Comparison of ENCODE assay signal across 23 cellular contexts in genomic region chr10:61330669-61331068, GRCh38.
"Had no signal": no experiment of that assay in that cellular context is flagged by ENCODE, and none has a peak within 500 bp of the region (broad histone marks: within the 10 kb centered on the region; RNA-seq: fewer than 3 reads in every experiment).

No MANE protein-coding gene starts in this region.

- H3K27ac Mint-ChIP-seq: activated CD8-positive, alpha-beta T cell treated with anti-CD3 and anti-CD28 coated beads, Interleukin-2, amount 10 ng/mL, durations not matched to agents 7 days and 5 days; T-helper 17 cell; WTC11 had no signal

- H3K4me1 Mint-ChIP-seq: T-helper 17 cell, WTC11 had no signal

- ATAC-seq: activated CD8-positive, alpha-beta T cell treated with anti-CD3 and anti-CD28 coated beads, Interleukin-2, amount 10 ng/mL, durations not matched to agents 7 days and 5 days; T-helper 17 cell; WTC11 had no signal

- H3K4me3 Mint-ChIP-seq: activated CD8-positive, alpha-beta T cell treated with anti-CD3 and anti-CD28 coated beads, Interleukin-2, amount 10 ng/mL, durations not matched to agents 7 days and 5 days; T-helper 17 cell; WTC11 had no signal

- H3K27me3 Mint-ChIP-seq: T-helper 17 cell had no signal

- DNase-seq: activated CD4-positive, alpha-beta T cell treated with anti-CD3 and anti-CD28 coated beads for 48 hours; activated CD4-positive, alpha-beta T cell treated with anti-CD3 and anti-CD28 coated beads, Interleukin-2, amount 50 U/mL, for 4 hours; activated CD4-positive, CD25-positive, alpha-beta regulatory T cell treated with anti-CD3 and anti-CD28 coated beads, Interleukin-2, amount 50 U/mL, for 72 hours; activated CD8-positive, alpha-beta memory T cell treated with anti-CD3 and anti-CD28 coated beads, Interleukin-2, amount 50 U/mL, for 48 hours; activated CD8-positive, alpha-beta T cell treated with anti-CD3 and anti-CD28 coated beads, Interleukin-2, amount 10 ng/mL, durations not matched to agents 7 days and 5 days; activated naive CD4-positive, alpha-beta T cell treated with anti-CD3 and anti-CD28 coated beads, Interleukin-2, amount 50 U/mL, for 16 hours; activated T-cell treated with anti-CD3 and anti-CD28 coated beads, Interleukin-2, amount 50 U/mL, for 1 hour; aorta; caudate nucleus; colonic mucosa; Karpas-422; MM.1S; NCI-H1105; NCI-H146; NCI-H187 treated with DMSO at 0.1 percent for 48 hours; NCI-H2081 treated with DMSO at 0.1 percent for 48 hours; NCI-H524; NCI-H82; Peyer's patch; SHP77 treated with DMSO at 0.1 percent for 48 hours; T-helper 17 cell; T-helper 9 cell had no signal
